In the genomic region with DNA sequence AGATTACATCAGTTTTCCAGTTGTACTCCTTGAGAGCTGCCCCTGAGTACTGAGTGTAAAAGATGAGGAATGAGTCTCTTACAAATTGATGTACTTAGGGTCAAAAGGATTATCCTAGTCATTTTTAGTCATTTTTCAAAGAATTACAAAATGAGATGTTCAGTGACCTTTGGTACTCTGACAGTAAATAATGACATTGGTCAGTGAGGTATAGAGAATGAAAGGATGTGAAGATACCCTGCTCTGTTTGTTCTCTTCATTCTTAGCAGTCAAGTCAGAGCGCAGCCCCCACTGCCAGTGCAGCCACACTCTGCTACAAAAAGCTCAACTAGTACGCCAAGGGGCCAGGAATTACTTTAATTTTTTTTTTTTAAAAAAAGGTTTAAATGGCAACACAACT, we compare ENCODE assay signal across 26 cellular contexts. TPM values are rescaled to one million over a fixed set of nuclear protein-coding genes. Genes with fewer than 3 reads are reported as not detected.
DNase-seq lines count a peak whose midpoint lies in the region; ATAC-seq, FAIRE-seq and TF ChIP-seq lines count a peak whose summit lies in the region.
"Had no signal": no experiment of that assay in that cellular context is flagged by ENCODE, and none has a peak within 500 bp of the region (broad histone marks: within the 10 kb centered on the region; RNA-seq: fewer than 3 reads in every experiment).

No MANE protein-coding gene starts in this region.

- POLR2A ChIA-PET in HepG2 (lab: Yijun Ruan, JAX) = interaction anchor here (0.9 to 1.5 kb wide), 4 partner anchors 13 to 93 kb away, joined by 3 to 6 read pairs (median 4); a partner anchor contains a TSS
- POLR2A ChIA-PET in activated CD4-positive, alpha-beta T cell treated with anti-CD3 and anti-CD28 coated beads for 36 hours (lab: Charles Lee) = interaction anchor here (0.6 kb wide), 1 partner anchor 14 kb away, joined by 3 read pairs; no protein-coding TSS in a partner anchor

- TF ChIP-seq CTCF in HepG2 (CRISPR knock-in tag; IDR thresholded peaks at IDR 0.05) = no peak
- TF ChIP-seq CTCF in right lobe of liver (IDR thresholded peaks at IDR 0.05) = no peak
- no peak for TF ChIP-seq CTCF in upper lobe of right lung (IDR thresholded peaks at IDR 0.05)

- no peaks in the 10 kb centered on the region for H4K20me1 ChIP-seq in HepG2 (ENCODE audit: insufficient read depth, low read length)

- H3K9me3 ChIP-seq in HepG2 (ENCODE audit: low read length) (no peaks in the 10 kb centered on the region), right lobe of liver (no peaks in the 10 kb centered on the region), upper lobe of right lung (no peaks in the 10 kb centered on the region)
- H3K9me3 ChIP-seq: BE2C; BLaER1 treated with 17β-estradiol and CSF1 and Interleukin-3, amounts not matched to agents 10 nM and 100 nM had no signal

- ATAC-seq in HepG2 = no peak
- ATAC-seq in right lobe of liver = no peak
- no peak for ATAC-seq in upper lobe of right lung
- ATAC-seq in GM21825 (IDR thresholded peaks at IDR 0.05; ENCODE audit: unreplicated experiment) = no peak
- no peak for ATAC-seq in activated CD4-positive, alpha-beta T cell treated with anti-CD3 and anti-CD28 coated beads for 36 hours
- ATAC-seq: GM23338 had no signal

- no peak overlapping the region for H3K9ac ChIP-seq in HepG2 (ENCODE audit: insufficient read depth, low read depth, low read length)
- H3K9ac ChIP-seq: BLaER1 treated with 17β-estradiol and CSF1 and Interleukin-3, amounts not matched to agents 10 nM and 100 nM had no signal

- H3K27me3 ChIP-seq in HepG2 (ENCODE audit: control insufficient read depth in 1 of 2, insufficient read depth in 2 of 2, low read length in 2 of 2) = peaks cover 0 to 8% of the 10 kb centered on the region in 2 experiments; a peak in 3 of 5 replicates
- peaks cover 0 to 6% of the 10 kb centered on the region in 2 donors for H3K27me3 ChIP-seq in right lobe of liver
- H3K27me3 ChIP-seq in upper lobe of right lung = no peaks in the 10 kb centered on the region

- H3K4me1 ChIP-seq in HepG2 (ENCODE audit: insufficient read depth, low read length) (peaks cover 67% of the 10 kb centered on the region), right lobe of liver (peaks cover 0 to 12% (median 3%) of the 10 kb centered on the region in 4 donors), upper lobe of right lung (peaks cover 12% of the 10 kb centered on the region)
- H3K4me1 ChIP-seq: BE2C had no signal

- TF ChIP-seq POLR2A in HepG2 (IDR thresholded peaks at IDR 0.05; ENCODE audit: insufficient read depth in 1 of 2, low read depth in 2 of 2, low read length in 2 of 2) (no peak), right lobe of liver (IDR thresholded peaks at IDR 0.05) (no peak)

- no TSS peak for BruUV-seq in HepG2 (replicated peaks; lab: Mats Ljungman, UMichigan)

- H3K27ac ChIP-seq in HepG2 (ENCODE audit: extremely low read length, insufficient read depth, low read length) (no peak overlapping the region), right lobe of liver (no peak overlapping the region), upper lobe of right lung (peak overlapping the region; percentile 32)
- H3K27ac ChIP-seq: 22Rv1; BLaER1 treated with 17β-estradiol and CSF1 and Interleukin-3, amounts not matched to agents 10 nM and 100 nM had no signal

- H3K4me3 Mint-ChIP-seq in activated CD4-positive, alpha-beta T cell treated with anti-CD3 and anti-CD28 coated beads for 36 hours = no peak overlapping the region
- H3K4me3 Mint-ChIP-seq: CD14-positive monocyte; CD4-positive, alpha-beta T cell; CD8-positive, alpha-beta memory T cell; GM23338; H9; HFFc6 had no signal

- no peak for FAIRE-seq in HepG2 (lab: Jason Lieb, UNC)
- FAIRE-seq: A204.1, G401.6, GM12892 had no signal

- CTCF ChIA-PET in HepG2 (lab: Yijun Ruan, JAX; ENCODE audit: low intra/inter-chr PET ratio, low total read pairs) = no interaction called here
- CTCF ChIA-PET in activated CD4-positive, alpha-beta T cell treated with anti-CD3 and anti-CD28 coated beads for 36 hours (lab: Charles Lee) = interaction anchor here (1.3 to 1.7 kb wide), 5 partner anchors 10 to 95 kb away, joined by 3 to 5 read pairs (median 3); no protein-coding TSS in a partner anchor

- peaks cover 11% of the 10 kb centered on the region for H3K4me1 Mint-ChIP-seq in activated CD4-positive, alpha-beta T cell treated with anti-CD3 and anti-CD28 coated beads for 36 hours

- no peak overlapping the region for H3K27ac Mint-ChIP-seq in activated CD4-positive, alpha-beta T cell treated with anti-CD3 and anti-CD28 coated beads for 36 hours
- H3K27ac Mint-ChIP-seq: CD14-positive monocyte; CD4-positive, alpha-beta T cell; GM23338; H9; HFFc6 had no signal

- H3K4me2 ChIP-seq in HepG2 (ENCODE audit: low read depth, low read length) = no peak overlapping the region
- H3K4me2 ChIP-seq: BLaER1 treated with 17β-estradiol and CSF1 and Interleukin-3, amounts not matched to agents 10 nM and 100 nM; GM23338 had no signal

- intact Hi-C loops in HepG2 (cut with micrococcal nuclease; ENCODE audit: unreplicated experiment) = no loop called here
- intact Hi-C loops in right lobe of liver (cut with DNase I) = no loop called here
- intact Hi-C loops in upper lobe of right lung (cut with DNase I) = no loop called here
- intact Hi-C loops in activated CD4-positive, alpha-beta T cell treated with anti-CD3 and anti-CD28 coated beads for 36 hours (cut with DNase I, micrococcal nuclease) = no loop called here

- no peak for TF ChIP-seq RAD21 in HepG2 (CRISPR knock-in tag; IDR thresholded peaks at IDR 0.05)

- no peak overlapping the region for H2AFZ ChIP-seq in HepG2 (ENCODE audit: low read length)
- H2AFZ ChIP-seq: GM23338 had no signal

- no peak overlapping the region for H3K4me3 ChIP-seq in HepG2 (replicated peaks in 1 of 3; ENCODE audit: insufficient read depth in 1 of 3, low read depth in 2 of 3, low read length in 3 of 3)
- H3K4me3 ChIP-seq in right lobe of liver = no peak overlapping the region
- no peak overlapping the region for H3K4me3 ChIP-seq in upper lobe of right lung
- H3K4me3 ChIP-seq: BLaER1 treated with 17β-estradiol and CSF1 and Interleukin-3, amounts not matched to agents 10 nM and 100 nM; GM23338 had no signal

- TF ChIP-seq EP300 in HepG2 (IDR thresholded peaks at IDR 0.05; ENCODE audit: low read depth in 2 of 2, low read length in 2 of 2) = no peak
- no peak for TF ChIP-seq EP300 in HepG2 (CRISPR knock-in tag; IDR thresholded peaks at IDR 0.05; ENCODE audit: borderline replicate concordance)

- H3K9me3 Mint-ChIP-seq in activated CD4-positive, alpha-beta T cell treated with anti-CD3 and anti-CD28 coated beads for 36 hours (ENCODE audit: low read depth) = no peaks in the 10 kb centered on the region
- H3K9me3 Mint-ChIP-seq: CD4-positive, alpha-beta T cell; CD8-positive, alpha-beta memory T cell; GM23338; H9; HFFc6 had no signal

- WGBS in HepG2 (ENCODE audit: low lambda C conversion rate) = 77% methylated on average over 2 of the region's 2 CpGs
- WGBS in right lobe of liver (ENCODE audit: insufficient coverage, low coverage, low lambda C conversion rate, missing lambda C conversion rate) = 73% methylated on average over 2 of the region's 2 CpGs

- H3K36me3 Mint-ChIP-seq in activated CD4-positive, alpha-beta T cell treated with anti-CD3 and anti-CD28 coated beads for 36 hours (ENCODE audit: low read depth) = peaks cover 8% of the 10 kb centered on the region

- DNase-seq in HepG2 (ENCODE audit: low spot score) (peak; percentile 63), right lobe of liver (no peak), LHCN-M2 (ENCODE audit: low read depth) (peak; percentile 19), amniotic epithelial cell (ENCODE audit: low read depth) (peak; percentile 56), upper lobe of right lung (no peak), NCI-H1048 (lab: John Stamatoyannopoulos, UW) (no peak)
- no peak for DNase-seq in activated CD4-positive, alpha-beta T cell treated with anti-CD3 and anti-CD28 coated beads for 36 hours
- DNase-seq: ACHN; AML-193; BE2C; Calu3; CD4-positive, alpha-beta T cell; CD8-positive, alpha-beta memory T cell; DMS153; DND-41; H9; HFFc6 had no signal

- peaks cover 9% of the 10 kb centered on the region for H3K27me3 Mint-ChIP-seq in activated CD4-positive, alpha-beta T cell treated with anti-CD3 and anti-CD28 coated beads for 36 hours

- no peaks in the 10 kb centered on the region for H3K79me2 ChIP-seq in HepG2 (ENCODE audit: insufficient read depth, low read length)

- H3K36me3 ChIP-seq in HepG2 (replicated peaks in 1 of 2; ENCODE audit: control insufficient read depth in 1 of 2, insufficient read depth in 2 of 2, low read length in 2 of 2) = peaks cover 0 to 10% of the 10 kb centered on the region in 2 experiments; a peak in 2 of 5 replicates
- H3K36me3 ChIP-seq in right lobe of liver = peaks cover 0 to 14% (median 0%) of the 10 kb centered on the region in 4 donors
- H3K36me3 ChIP-seq in upper lobe of right lung = peaks cover 17% of the 10 kb centered on the region

- in situ Hi-C loops in HepG2 (cut with HindIII; ENCODE audit: extremely low pct_ligation_motif_present, low pct_unique_long_range_greater_than_20kb) = no loop called here

RNA-seq across cellular contexts. Expression of a gene that starts 4.1 kb away (rescaled TPM):
- total RNA-seq in HepG2 (2016; rRNA removed; fragmentation: Illumina TruSeq; extraction: Trizol) (0.48 and 1.2 TPM in 2 replicates), right lobe of liver (10 to 100 TPM in 3 of 6 experiments, 1 to 10 TPM in 3; 6.1 to 15.3 (median 9.7) TPM), LHCN-M2 (2014; rRNA removed) (0.06 TPM in 2 replicates), upper lobe of right lung (164 TPM)
- 0.44 and 0.51 TPM in 2 replicates for total RNA-seq in HepG2 (2016; cell fraction: cytosol; rRNA removed; fragmentation: Illumina TruSeq; extraction: Trizol; ENCODE audit: low read depth)
- 0.33 and 1.5 TPM in 2 replicates for total RNA-seq in HepG2 (2016; cell fraction: insoluble cytoplasmic fraction; rRNA removed; fragmentation: Illumina TruSeq; extraction: Trizol)
- total RNA-seq in HepG2 (2016; cell fraction: membrane; rRNA removed; fragmentation: Illumina TruSeq; extraction: Trizol) = 0.65 and 0.80 TPM in 2 replicates
- total RNA-seq in HepG2 (2016; cell fraction: nucleus; rRNA removed; fragmentation: Illumina TruSeq; extraction: Trizol) = 1.5 and 1.9 TPM in 2 replicates
- polyA plus RNA-seq in HepG2 (2011; rRNA removed) = 6.3 and 6.8 TPM in 2 replicates
- 2.8 and 4.8 TPM in 2 replicates for polyA plus RNA-seq in HepG2 (2011; cell fraction: cytosol; rRNA removed)
- polyA plus RNA-seq in HepG2 (2011; cell fraction: nucleus; rRNA removed) = 5.1 and 7.8 TPM in 2 replicates
- polyA plus RNA-seq in HepG2 (2012) = 0.59 and 0.89 TPM in 2 replicates
- 0.98 and 1.0 TPM in 2 replicates for polyA plus RNA-seq in HepG2 (2016; cell fraction: cytosol; fragmentation: Illumina TruSeq; extraction: Trizol; ENCODE audit: low read depth)
- polyA plus RNA-seq in HepG2 (2016; cell fraction: insoluble cytoplasmic fraction; fragmentation: Illumina TruSeq; extraction: Trizol; ENCODE audit: low read depth) = 0.95 and 1.4 TPM in 2 replicates
- 0.85 and 1.4 TPM in 2 replicates for polyA plus RNA-seq in HepG2 (2016; cell fraction: membrane; fragmentation: Illumina TruSeq; extraction: Trizol; ENCODE audit: low read depth)
- polyA plus RNA-seq in HepG2 (2016; cell fraction: nucleus; fragmentation: Illumina TruSeq; extraction: Trizol; ENCODE audit: insufficient read depth, low read depth) = 2.5 and 3.0 TPM in 2 replicates
- polyA minus RNA-seq in HepG2 (2011; rRNA and poly(A)+ RNA removed; ENCODE audit: low replicate concordance) = 3.0 and 4.4 TPM in 2 replicates
- polyA minus RNA-seq in HepG2 (2011; cell fraction: cytosol; rRNA and poly(A)+ RNA removed) = 1.8 and 2.2 TPM in 2 replicates
- polyA minus RNA-seq in HepG2 (2011; cell fraction: nucleus; rRNA and poly(A)+ RNA removed) = 1.9 and 3.0 TPM in 2 replicates
- 0.09 TPM for polyA plus RNA-seq in LHCN-M2 (2012)
- under 1 TPM; 0.39 to 0.53 TPM for total RNA-seq in activated CD4-positive, alpha-beta T cell treated with anti-CD3 and anti-CD28 coated beads for 36 hours
- total RNA-seq: GM23338 had no signal
- polyA plus RNA-seq: CD8-positive, alpha-beta memory T cell had no signal

RNA-seq across cellular contexts. Expression of a gene that starts 14.1 kb away (rescaled TPM):
- total RNA-seq in HepG2 (2016; rRNA removed; fragmentation: Illumina TruSeq; extraction: Trizol) = 0.46 and 0.80 TPM in 2 replicates
- total RNA-seq in HepG2 (2016; cell fraction: cytosol; rRNA removed; fragmentation: Illumina TruSeq; extraction: Trizol; ENCODE audit: low read depth) = 0.44 and 0.71 TPM in 2 replicates
- total RNA-seq in HepG2 (2016; cell fraction: insoluble cytoplasmic fraction; rRNA removed; fragmentation: Illumina TruSeq; extraction: Trizol) = 0.16 and 0.37 TPM in 2 replicates
- total RNA-seq in HepG2 (2016; cell fraction: membrane; rRNA removed; fragmentation: Illumina TruSeq; extraction: Trizol) = 0.49 and 0.62 TPM in 2 replicates
- total RNA-seq in HepG2 (2016; cell fraction: nucleus; rRNA removed; fragmentation: Illumina TruSeq; extraction: Trizol) = 0.66 and 0.68 TPM in 2 replicates
- polyA plus RNA-seq in HepG2 (2011; rRNA removed) = 2.7 and 3.5 TPM in 2 replicates
- 2.0 and 3.1 TPM in 2 replicates for polyA plus RNA-seq in HepG2 (2011; cell fraction: cytosol; rRNA removed)
- polyA plus RNA-seq in HepG2 (2011; cell fraction: nucleus; rRNA removed) = 3.6 and 3.8 TPM in 2 replicates
- 0.79 and 1.0 TPM in 2 replicates for polyA plus RNA-seq in HepG2 (2012)
- polyA plus RNA-seq in HepG2 (2016; cell fraction: cytosol; fragmentation: Illumina TruSeq; extraction: Trizol; ENCODE audit: low read depth) = 0.61 and 0.80 TPM in 2 replicates
- polyA plus RNA-seq in HepG2 (2016; cell fraction: insoluble cytoplasmic fraction; fragmentation: Illumina TruSeq; extraction: Trizol; ENCODE audit: low read depth) = 0.58 TPM in 1 of 2 replicates, not detected in the other
- 0.61 and 0.72 TPM in 2 replicates for polyA plus RNA-seq in HepG2 (2016; cell fraction: membrane; fragmentation: Illumina TruSeq; extraction: Trizol; ENCODE audit: low read depth)
- polyA plus RNA-seq in HepG2 (2016; cell fraction: nucleus; fragmentation: Illumina TruSeq; extraction: Trizol; ENCODE audit: insufficient read depth, low read depth) = 0.99 and 1.3 TPM in 2 replicates
- 2.1 TPM in 1 of 2 replicates, not detected in the other for polyA minus RNA-seq in HepG2 (2011; rRNA and poly(A)+ RNA removed; ENCODE audit: low replicate concordance)
- 0.49 TPM in 1 of 2 replicates, not detected in the other for polyA minus RNA-seq in HepG2 (2011; cell fraction: cytosol; rRNA and poly(A)+ RNA removed)
- polyA minus RNA-seq in HepG2 (2011; cell fraction: nucleus; rRNA and poly(A)+ RNA removed) = 0.39 TPM in 1 of 2 replicates, not detected in the other
- 1 to 10 TPM in 2 of 6 experiments, under 1 TPM in 3, not detected in 1; 0.68 to 1.4 (median 0.83) TPM for total RNA-seq in right lobe of liver
- not detected in 2 replicates for total RNA-seq in LHCN-M2 (2014; rRNA removed)
- not detected for polyA plus RNA-seq in LHCN-M2 (2012)
- 40.1 TPM for total RNA-seq in upper lobe of right lung
- total RNA-seq in activated CD4-positive, alpha-beta T cell treated with anti-CD3 and anti-CD28 coated beads for 36 hours = not detected
- total RNA-seq: Calu3, GM23338, H4, H9 had no signal
- polyA plus RNA-seq: CD14-positive monocyte; CD8-positive, alpha-beta memory T cell; GM23338 had no signal

RNA-seq across cellular contexts. Expression of a gene that starts 26.4 kb away (rescaled TPM):
- total RNA-seq in HepG2 (2016; rRNA removed; fragmentation: Illumina TruSeq; extraction: Trizol) (0.18 TPM in 1 of 2 replicates, not detected in the other), right lobe of liver (1 to 10 TPM in 3 of 6 experiments, under 1 TPM in 2, not detected in 1; 0.43 to 4.6 (median 1.4) TPM), LHCN-M2 (2014; rRNA removed) (2.4 and 3.8 TPM in 2 replicates), upper lobe of right lung (79.9 TPM)
- not detected in 2 replicates for total RNA-seq in HepG2 (2016; cell fraction: cytosol; rRNA removed; fragmentation: Illumina TruSeq; extraction: Trizol; ENCODE audit: low read depth)
- 0.19 TPM in 1 of 2 replicates, not detected in the other for total RNA-seq in HepG2 (2016; cell fraction: insoluble cytoplasmic fraction; rRNA removed; fragmentation: Illumina TruSeq; extraction: Trizol)
- not detected in 2 replicates for total RNA-seq in HepG2 (2016; cell fraction: membrane; rRNA removed; fragmentation: Illumina TruSeq; extraction: Trizol)
- total RNA-seq in HepG2 (2016; cell fraction: nucleus; rRNA removed; fragmentation: Illumina TruSeq; extraction: Trizol) = 0.34 and 0.47 TPM in 2 replicates
- 0.12 and 0.22 TPM in 2 replicates for polyA plus RNA-seq in HepG2 (2011; rRNA removed)
- 0.14 and 0.28 TPM in 2 replicates for polyA plus RNA-seq in HepG2 (2011; cell fraction: cytosol; rRNA removed)
- 0.97 and 1.5 TPM in 2 replicates for polyA plus RNA-seq in HepG2 (2011; cell fraction: nucleus; rRNA removed)
- 0.17 and 0.63 TPM in 2 replicates for polyA plus RNA-seq in HepG2 (2012)
- 0.25 and 0.49 TPM in 2 replicates for polyA plus RNA-seq in HepG2 (2016; cell fraction: cytosol; fragmentation: Illumina TruSeq; extraction: Trizol; ENCODE audit: low read depth)
- 0.46 and 0.95 TPM in 2 replicates for polyA plus RNA-seq in HepG2 (2016; cell fraction: insoluble cytoplasmic fraction; fragmentation: Illumina TruSeq; extraction: Trizol; ENCODE audit: low read depth)
- polyA plus RNA-seq in HepG2 (2016; cell fraction: membrane; fragmentation: Illumina TruSeq; extraction: Trizol; ENCODE audit: low read depth) = 0.40 and 0.63 TPM in 2 replicates
- polyA plus RNA-seq in HepG2 (2016; cell fraction: nucleus; fragmentation: Illumina TruSeq; extraction: Trizol; ENCODE audit: insufficient read depth, low read depth) = 0.44 and 0.90 TPM in 2 replicates
- polyA minus RNA-seq in HepG2 (2011; rRNA and poly(A)+ RNA removed; ENCODE audit: low replicate concordance) = 0.98 and 1.9 TPM in 2 replicates
- polyA minus RNA-seq in HepG2 (2011; cell fraction: cytosol; rRNA and poly(A)+ RNA removed) = not detected in 2 replicates
- polyA minus RNA-seq in HepG2 (2011; cell fraction: nucleus; rRNA and poly(A)+ RNA removed) = not detected in 2 replicates
- polyA plus RNA-seq in LHCN-M2 (2012) = 7.9 TPM
- total RNA-seq in activated CD4-positive, alpha-beta T cell treated with anti-CD3 and anti-CD28 coated beads for 36 hours = 10 to 100 TPM; 13.5 to 18.1 TPM
- polyA plus RNA-seq: CD8-positive, alpha-beta memory T cell had no signal

RNA-seq across cellular contexts. Expression of a gene that starts 34.0 kb away (rescaled TPM):
- 6.8 and 10.1 TPM in 2 replicates for total RNA-seq in HepG2 (2016; rRNA removed; fragmentation: Illumina TruSeq; extraction: Trizol)
- total RNA-seq in HepG2 (2016; cell fraction: cytosol; rRNA removed; fragmentation: Illumina TruSeq; extraction: Trizol; ENCODE audit: low read depth) = 2.0 and 2.6 TPM in 2 replicates
- total RNA-seq in HepG2 (2016; cell fraction: insoluble cytoplasmic fraction; rRNA removed; fragmentation: Illumina TruSeq; extraction: Trizol) = 5.6 and 10.3 TPM in 2 replicates
- 4.5 and 5.1 TPM in 2 replicates for total RNA-seq in HepG2 (2016; cell fraction: membrane; rRNA removed; fragmentation: Illumina TruSeq; extraction: Trizol)
- 15.8 and 18.9 TPM in 2 replicates for total RNA-seq in HepG2 (2016; cell fraction: nucleus; rRNA removed; fragmentation: Illumina TruSeq; extraction: Trizol)
- polyA plus RNA-seq in HepG2 (2011; rRNA removed) = 7.5 and 8.7 TPM in 2 replicates
- polyA plus RNA-seq in HepG2 (2011; cell fraction: cytosol; rRNA removed) = 2.1 and 2.7 TPM in 2 replicates
- polyA plus RNA-seq in HepG2 (2011; cell fraction: nucleus; rRNA removed) = 19.4 and 25.6 TPM in 2 replicates
- polyA plus RNA-seq in HepG2 (2012) = 6.6 and 7.1 TPM in 2 replicates
- 1.8 and 2.2 TPM in 2 replicates for polyA plus RNA-seq in HepG2 (2016; cell fraction: cytosol; fragmentation: Illumina TruSeq; extraction: Trizol; ENCODE audit: low read depth)
- polyA plus RNA-seq in HepG2 (2016; cell fraction: insoluble cytoplasmic fraction; fragmentation: Illumina TruSeq; extraction: Trizol; ENCODE audit: low read depth) = 7.1 and 7.6 TPM in 2 replicates
- polyA plus RNA-seq in HepG2 (2016; cell fraction: membrane; fragmentation: Illumina TruSeq; extraction: Trizol; ENCODE audit: low read depth) = 3.7 and 3.8 TPM in 2 replicates
- 45.5 and 49.8 TPM in 2 replicates for polyA plus RNA-seq in HepG2 (2016; cell fraction: nucleus; fragmentation: Illumina TruSeq; extraction: Trizol; ENCODE audit: insufficient read depth, low read depth)
- 1.6 and 4.0 TPM in 2 replicates for polyA minus RNA-seq in HepG2 (2011; rRNA and poly(A)+ RNA removed; ENCODE audit: low replicate concordance)
- polyA minus RNA-seq in HepG2 (2011; cell fraction: cytosol; rRNA and poly(A)+ RNA removed) = 2.7 and 4.0 TPM in 2 replicates
- polyA minus RNA-seq in HepG2 (2011; cell fraction: nucleus; rRNA and poly(A)+ RNA removed) = 14.8 and 19.6 TPM in 2 replicates
- 1 to 10 TPM; 2.6 to 4.7 (median 3.6) TPM for total RNA-seq in right lobe of liver
- total RNA-seq in LHCN-M2 (2014; rRNA removed) = 12.3 and 15.4 TPM in 2 replicates
- polyA plus RNA-seq in LHCN-M2 (2012) = 2.4 TPM
- total RNA-seq in upper lobe of right lung = 13.3 TPM
- 1 to 10 TPM; 6.9 to 8.6 TPM for total RNA-seq in activated CD4-positive, alpha-beta T cell treated with anti-CD3 and anti-CD28 coated beads for 36 hours

Comparison
In these comparisons a context has a peak if more than half of its experiments do, and no peak if none do; other contexts are left out.
1. DNase-seq: peak in HepG2 (single experiment), LHCN-M2 (single experiment) and amniotic epithelial cell (single experiment); none in right lobe of liver (0 of 3), upper lobe of right lung (single experiment), NCI-H1048 (single experiment) and activated CD4-positive, alpha-beta T cell treated with anti-CD3 and anti-CD28 coated beads for 36 hours (single experiment).
2. RNA of a gene that starts 4.1 kb away (total RNA-seq): 164 TPM in upper lobe of right lung (single experiment); 6.1 to 15.3 TPM in right lobe of liver, 0.33 to 1.9 TPM in HepG2, 0.39 to 0.53 TPM in activated CD4-positive, alpha-beta T cell treated with anti-CD3 and anti-CD28 coated beads for 36 hours and 0.06 TPM in LHCN-M2; every median in the first group is over 10 times any median in the second.
3. RNA of a gene that starts 14.1 kb away (total RNA-seq): 40.1 TPM in upper lobe of right lung (single experiment); 0.68 to 1.4 TPM in right lobe of liver, 0.16 to 0.80 TPM in HepG2, not detected in LHCN-M2 and not detected in activated CD4-positive, alpha-beta T cell treated with anti-CD3 and anti-CD28 coated beads for 36 hours; every median in the first group is over 10 times any median in the second.